ENCODE assay signal across 1 cellular context in genomic region chr3:111971533-111971932, GRCh38.
TF ChIP-seq lines count a peak whose summit lies in the region.

No MANE protein-coding gene starts in this region.

TF ChIP-seq in K562, 482 proteins besides CTCF, POLR2A, EP300 and RAD21:
- TF ChIP-seq ARID4B (CRISPR knock-in tag; IDR thresholded peaks at IDR 0.05) (no peak), TBL1XR1 (IDR thresholded peaks at IDR 0.05; ENCODE audit: low read length in 2 of 2) (no peak), PURB (CRISPR knock-in tag; IDR thresholded peaks at IDR 0.05; ENCODE audit: low read depth) (no peak), SRSF1 (IDR thresholded peaks at IDR 0.05; ENCODE audit: low read depth, low read length) (no peak), AFF4 (CRISPR knock-in tag; IDR thresholded peaks at IDR 0.05) (no peak), SMARCA4 (IDR thresholded peaks at IDR 0.05) (no peak), ZNF57 (CRISPR knock-in tag; IDR thresholded peaks at IDR 0.05) (no peak), STAT5A (IDR thresholded peaks at IDR 0.05; ENCODE audit: borderline replicate concordance, low read length) (no peak), HCFC1 (IDR thresholded peaks at IDR 0.05; ENCODE audit: low read depth, low read length) (no peak), ZNF717 (CRISPR knock-in tag; IDR thresholded peaks at IDR 0.05) (no peak), CLOCK (CRISPR knock-in tag; IDR thresholded peaks at IDR 0.05; ENCODE audit: borderline replicate concordance) (no peak), ZNF146 (CRISPR knock-in tag; IDR thresholded peaks at IDR 0.05; ENCODE audit: unreplicated experiment) (no peak), POU5F1 (IDR thresholded peaks at IDR 0.05; ENCODE audit: borderline replicate concordance, low read depth, low read length, partially characterized antibody) (no peak), RBM34 (IDR thresholded peaks at IDR 0.05; ENCODE audit: borderline replicate concordance, insufficient read depth, low read length) (no peak), DACH1 (IDR thresholded peaks at IDR 0.05; ENCODE audit: partially characterized antibody) (no peak)
